ENCODE assay signal across 8 cellular contexts in the genomic region with DNA sequence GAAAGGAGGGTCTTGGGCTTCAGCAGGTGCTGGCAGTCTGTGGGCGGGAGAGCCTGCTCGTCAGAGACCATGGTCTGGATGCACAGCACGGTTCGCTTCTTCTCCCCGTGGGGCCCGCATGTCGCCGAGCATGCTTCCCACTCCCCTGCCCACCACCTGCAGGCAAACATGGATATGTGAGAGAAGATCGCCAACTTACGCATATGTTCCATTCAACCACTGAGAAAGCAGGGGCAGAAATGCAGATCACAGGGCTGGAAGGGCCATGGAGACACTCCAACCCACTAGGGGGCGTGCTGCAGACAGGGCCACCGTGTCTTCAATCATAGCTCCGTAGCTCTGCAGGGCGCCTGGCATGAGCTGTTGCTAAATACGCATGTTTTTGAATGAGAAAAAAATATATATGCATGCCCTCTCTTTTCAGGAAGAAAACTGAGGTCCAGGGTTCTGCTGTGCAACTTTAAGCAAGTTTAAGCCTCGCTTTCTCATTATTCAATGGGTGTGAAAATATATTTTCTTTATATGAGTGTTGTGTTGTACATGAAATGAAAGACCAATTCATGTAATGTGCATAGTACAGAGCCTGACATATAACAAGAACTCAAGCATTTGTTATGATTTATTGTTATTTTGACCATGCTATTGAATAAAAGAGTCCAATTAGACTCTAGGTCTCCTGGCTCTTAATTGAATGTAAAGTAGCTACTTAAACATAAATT.
DNase-seq lines count a peak whose midpoint lies in the region; ATAC-seq lines count a peak whose summit lies in the region.

No MANE protein-coding gene starts in this region.

- no peak overlapping the region for H3K4me3 Mint-ChIP-seq in T-helper 17 cell

- no peaks in the 10 kb centered on the region for H3K9me3 ChIP-seq in T-helper 17 cell (ENCODE audit: control insufficient read depth, low read length, poor library complexity, severe bottlenecking)

- peak; percentile 77 for ATAC-seq in HG03175 (IDR thresholded peaks at IDR 0.05; ENCODE audit: unreplicated experiment)
- peak; percentile 50 for ATAC-seq in T-helper 17 cell
- ATAC-seq in HG03439 (IDR thresholded peaks at IDR 0.05; ENCODE audit: unreplicated experiment): no peak

- H3K36me3 Mint-ChIP-seq in T-helper 17 cell (ENCODE audit: low read depth): no peaks in the 10 kb centered on the region

- H3K27ac Mint-ChIP-seq in T-helper 17 cell: no peak overlapping the region

- no peaks in the 10 kb centered on the region for H3K4me1 Mint-ChIP-seq in T-helper 17 cell

- peaks cover 6% of the 10 kb centered on the region for H3K27me3 Mint-ChIP-seq in T-helper 17 cell

- peak; percentile 6 to 20 for DNase-seq in NCI-H524 (lab: John Stamatoyannopoulos, UW)
- no peak for DNase-seq in NCI-H524 treated with DMSO at 0.1 percent for 48 hours (lab: John Stamatoyannopoulos, UW)
- DNase-seq in T-helper 17 cell: peak; percentile 7 to 25 (median 9)
- DNase-seq in ecto neural progenitor cell (ENCODE audit: low spot score): peak; percentile 71
- DNase-seq in stimulated activated CD4-positive, alpha-beta T cell treated with anti-CD3 and anti-CD28 coated beads, Interleukin-12 subunit alpha, Interleukin-12 subunit beta, amount 100 ng/mL, for 4 hours: peak; percentile 30
- no peak for DNase-seq in T1000 (lab: John Stamatoyannopoulos, UW)

Comparison
In these comparisons a context has a peak if more than half of its experiments do, and no peak if none do; other contexts are left out.
1. DNase-seq: peak in NCI-H524 (2 of 2), T-helper 17 cell (3 of 3), ecto neural progenitor cell (single experiment) and stimulated activated CD4-positive, alpha-beta T cell treated with anti-CD3 and anti-CD28 coated beads, Interleukin-12 subunit alpha, Interleukin-12 subunit beta, amount 100 ng/mL, for 4 hours (single experiment); none in NCI-H524 treated with DMSO at 0.1 percent for 48 hours (single experiment) and T1000 (single experiment).